In the genomic region with DNA sequence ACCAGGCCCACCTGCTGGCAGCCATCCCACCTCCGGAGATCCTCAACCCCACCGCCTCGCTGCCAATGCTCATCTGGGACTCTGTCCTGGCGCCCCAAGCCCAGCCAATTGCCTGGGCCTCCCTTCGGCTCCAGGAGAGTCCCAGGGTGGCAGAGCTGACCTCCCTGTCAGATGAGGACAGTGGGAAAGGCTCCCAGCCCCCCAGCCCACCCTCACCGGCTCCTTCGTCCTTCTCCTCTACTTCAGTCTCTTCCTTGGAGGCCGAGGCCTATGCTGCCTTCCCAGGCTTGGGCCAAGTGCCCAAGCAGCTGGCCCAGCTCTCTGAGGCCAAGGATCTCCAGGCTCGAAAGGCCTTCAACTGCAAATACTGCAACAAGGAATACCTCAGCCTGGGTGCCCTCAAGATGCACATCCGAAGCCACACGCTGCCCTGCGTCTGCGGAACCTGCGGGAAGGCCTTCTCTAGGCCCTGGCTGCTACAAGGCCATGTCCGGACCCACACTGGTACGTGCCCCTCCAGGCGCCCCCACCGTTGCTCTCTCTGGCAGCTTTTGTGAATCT, we compare ENCODE assay signal across 9 cellular contexts. TPM values are rescaled to one million over a fixed set of nuclear protein-coding genes. Genes with fewer than 3 reads are reported as not detected.
DNase-seq lines count a peak whose midpoint lies in the region; ATAC-seq and TF ChIP-seq lines count a peak whose summit lies in the region.
"Had no signal": no experiment of that assay in that cellular context is flagged by ENCODE, and none has a peak within 500 bp of the region (broad histone marks: within the 10 kb centered on the region; RNA-seq: fewer than 3 reads in every experiment).

No MANE protein-coding gene starts in this region.

- TF ChIP-seq POLR2A in esophagus squamous epithelium (IDR thresholded peaks at IDR 0.05): no peak

- H3K79me2 ChIP-seq in OCI-LY3 (ENCODE audit: low read length): no peaks in the 10 kb centered on the region

- ATAC-seq in natural killer cell treated with Interleukin-12 subunit alpha and Interleukin-12 subunit beta and Interleukin-15 and Interleukin-18, amount 100 ng/mL, for 72 hours: no peak

- peaks cover 6 to 13% of the 10 kb centered on the region in 2 donors for H3K4me1 Mint-ChIP-seq in natural killer cell treated with Interleukin-12 subunit alpha and Interleukin-12 subunit beta and Interleukin-15 and Interleukin-18, amount 100 ng/mL, for 72 hours (ENCODE audit: low read depth in 2 of 2)

- H3K4me3 ChIP-seq in AG10803 (ENCODE audit: low read length) (peak overlapping the region; percentile 97), OCI-LY3 (ENCODE audit: low read length) (no peak overlapping the region), esophagus squamous epithelium (peak overlapping the region; percentile 26 to 66 (median 44))

- WGBS in esophagus squamous epithelium, 2 donors: 62 to 79% methylated on average over 3 to 11 of the region's 18 CpGs

- H2AFZ ChIP-seq in OCI-LY3 (ENCODE audit: low read depth, low read length): no peak overlapping the region

- H3K27me3 ChIP-seq in OCI-LY3 (ENCODE audit: low read depth, low read length) (peaks cover 4% of the 10 kb centered on the region; the same call in 1 of the 2 replicates), esophagus squamous epithelium (peaks cover 0 to 34% (median 3%) of the 10 kb centered on the region in 4 donors)

- peaks cover 13% of the 10 kb centered on the region for H3K36me3 ChIP-seq in OCI-LY3 (replicated peaks; ENCODE audit: low read depth, low read length)
- H3K36me3 ChIP-seq in esophagus squamous epithelium: no peaks in the 10 kb centered on the region

- H3K27ac Mint-ChIP-seq in natural killer cell treated with Interleukin-12 subunit alpha and Interleukin-12 subunit beta and Interleukin-15 and Interleukin-18, amount 100 ng/mL, for 72 hours: no peak overlapping the region

- TF ChIP-seq CTCF in AG10803 (conservative IDR thresholded peaks at IDR 0.05; ENCODE audit: low read length): no peak
- no peak for TF ChIP-seq CTCF in OCI-LY3 (IDR thresholded peaks at IDR 0.05; ENCODE audit: low read depth, low read length)
- TF ChIP-seq CTCF in esophagus squamous epithelium (IDR thresholded peaks at IDR 0.05): no peak

- H4K20me1 ChIP-seq in OCI-LY3 (ENCODE audit: insufficient read depth, low read length): no peaks in the 10 kb centered on the region

- H3K4me1 ChIP-seq in OCI-LY3 (ENCODE audit: low read length) (peaks cover 31% of the 10 kb centered on the region), esophagus squamous epithelium (peaks cover 8 to 80% (median 37%) of the 10 kb centered on the region in 3 donors)

- peaks cover 0 to 4% of the 10 kb centered on the region in 2 donors for H3K27me3 Mint-ChIP-seq in natural killer cell treated with Interleukin-12 subunit alpha and Interleukin-12 subunit beta and Interleukin-15 and Interleukin-18, amount 100 ng/mL, for 72 hours

- no peaks in the 10 kb centered on the region for H3K9me3 ChIP-seq in OCI-LY3 (ENCODE audit: insufficient read depth, low read length)
- H3K9me3 ChIP-seq in esophagus squamous epithelium: no peaks in the 10 kb centered on the region

- H3K9me3 Mint-ChIP-seq in natural killer cell treated with Interleukin-12 subunit alpha and Interleukin-12 subunit beta and Interleukin-15 and Interleukin-18, amount 100 ng/mL, for 72 hours: no peaks in the 10 kb centered on the region

- H3K9ac ChIP-seq in OCI-LY3 (ENCODE audit: low read length): no peak overlapping the region

- intact Hi-C loops in esophagus squamous epithelium (cut with DNase I): loop anchor here (10.0 kb wide), 1 partner anchor 191 kb away; no protein-coding TSS in a partner anchor

- DNase-seq in AG10803 (ENCODE audit: low read depth) (peak; percentile 63), esophagus squamous epithelium (lab: John Stamatoyannopoulos, UW) (no peak), UCSD-AML1 (lab: John Stamatoyannopoulos, UW; ENCODE audit: unreplicated experiment) (no peak), NCI-H345 treated with DMSO at 0.1 percent for 48 hours (lab: John Stamatoyannopoulos, UW; ENCODE audit: unreplicated experiment) (no peak), dedifferentiated amniotic fluid mesenchymal stem cell (ENCODE audit: extremely low spot score) (no peak)
- DNase-seq in natural killer cell treated with Interleukin-12 subunit alpha and Interleukin-12 subunit beta and Interleukin-15 and Interleukin-18, amount 100 ng/mL, for 72 hours (ENCODE audit: low spot score): no peak
- DNase-seq in stimulated activated CD4-positive, alpha-beta T cell treated with anti-CD3 and anti-CD28 coated beads, Interleukin-4, amount 100 ng/mL, for 4 hours: no peak
- DNase-seq: stimulated activated CD4-positive, alpha-beta T cell treated with anti-CD3 and anti-CD28 coated beads, Interleukin-15, amount 100 ng/mL, for 24 hours had no signal

- H3K4me2 ChIP-seq in OCI-LY3 (ENCODE audit: low read length): 0 out of 2 replicates have a peak overlapping the region, but pooled peaks have one; percentile 94

- H3K36me3 Mint-ChIP-seq in natural killer cell treated with Interleukin-12 subunit alpha and Interleukin-12 subunit beta and Interleukin-15 and Interleukin-18, amount 100 ng/mL, for 72 hours: no peaks in the 10 kb centered on the region

- H3K4me3 Mint-ChIP-seq in natural killer cell treated with Interleukin-12 subunit alpha and Interleukin-12 subunit beta and Interleukin-15 and Interleukin-18, amount 100 ng/mL, for 72 hours: peak overlapping the region; percentile 42

- no peak overlapping the region for H3K27ac ChIP-seq in OCI-LY3 (ENCODE audit: low read length)
- peak overlapping the region; percentile 39 to 80 (median 61) for H3K27ac ChIP-seq in esophagus squamous epithelium

RNA-seq across cellular contexts. Expression of gene SNAI1, which starts 1.1 kb away (rescaled TPM):
- total RNA-seq in esophagus squamous epithelium: 1 to 10 TPM in 1 of 4 donors, under 1 TPM in 2, not detected in 1; 0.44 to 1.3 (median 0.75) TPM
- total RNA-seq in natural killer cell treated with Interleukin-12 subunit alpha and Interleukin-12 subunit beta and Interleukin-15 and Interleukin-18, amount 100 ng/mL, for 72 hours: 1 to 10 TPM in 1 of 2 donors, under 1 TPM in 1; 0.71 to 1.3 TPM

RNA-seq across cellular contexts. Expression of gene RNF114, which starts 47.7 kb away (rescaled TPM):
- 100 to 1,000 TPM in 1 of 4 donors, 10 to 100 TPM in 3; 73.2 to 102 (median 79.7) TPM for total RNA-seq in esophagus squamous epithelium
- total RNA-seq in natural killer cell treated with Interleukin-12 subunit alpha and Interleukin-12 subunit beta and Interleukin-15 and Interleukin-18, amount 100 ng/mL, for 72 hours: 10 to 100 TPM; 69.9 to 79.3 TPM
